ENCODE assay signal across 29 cellular contexts in the genomic region with DNA sequence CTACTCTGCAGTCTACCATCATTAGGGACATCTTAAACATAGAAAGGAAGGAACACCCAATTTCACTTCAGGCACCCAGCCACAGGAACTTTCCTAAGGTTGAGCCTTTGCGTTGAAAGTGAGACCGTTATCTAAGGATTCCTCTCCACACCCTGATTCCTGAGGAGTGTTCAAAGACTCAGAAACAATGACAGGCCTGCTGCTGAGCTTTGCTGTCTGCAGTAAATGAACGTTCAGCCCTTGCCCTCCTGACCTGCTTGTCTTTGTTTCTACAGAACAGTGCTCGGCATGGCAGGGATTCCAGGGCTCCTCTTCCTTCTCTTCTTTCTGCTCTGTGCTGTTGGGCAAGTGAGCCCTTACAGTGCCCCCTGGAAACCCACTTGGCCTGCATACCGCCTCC. TPM values are rescaled to one million over a fixed set of nuclear protein-coding genes. Genes with fewer than 3 reads are reported as not detected.
DNase-seq lines count a peak whose midpoint lies in the region; ATAC-seq and TF ChIP-seq lines count a peak whose summit lies in the region.
"Had no signal": no experiment of that assay in that cellular context is flagged by ENCODE, and none has a peak within 500 bp of the region (broad histone marks: within the 10 kb centered on the region; RNA-seq: fewer than 3 reads in every experiment).

No MANE protein-coding gene starts in this region.

- H4K8ac ChIP-seq in neuronal stem cell (ENCODE audit: low read depth, low read length) = no peak overlapping the region

- no peaks in the 10 kb centered on the region for H3K9me3 ChIP-seq in Caco-2
- no peaks in the 10 kb centered on the region for H3K9me3 ChIP-seq in Panc1 (ENCODE audit: control insufficient read depth, insufficient read depth, low read depth, low read length)
- peaks cover 0 to 12% of the 10 kb centered on the region in 2 donors for H3K9me3 ChIP-seq in neuronal stem cell (replicated peaks in 1 of 2; ENCODE audit: control insufficient read depth in 2 of 2, insufficient read depth in 1 of 2, low read depth in 1 of 2, low read length in 2 of 2)
- H3K9me3 ChIP-seq: ascending aorta, prostate gland, SJCRH30, uterus had no signal

- no peak overlapping the region for H3K4ac ChIP-seq in neuronal stem cell (ENCODE audit: low read length)

- no peak overlapping the region for H2BK12ac ChIP-seq in neuronal stem cell (ENCODE audit: low read length)

- no peak overlapping the region for H2BK120ac ChIP-seq in neuronal stem cell (ENCODE audit: low read depth, low read length)

- H3K14ac ChIP-seq in neuronal stem cell (ENCODE audit: low read length) = no peak overlapping the region

- peak overlapping the region; percentile 45 for H3K4me3 Mint-ChIP-seq in Caco-2 (ENCODE audit: unreplicated experiment)
- H3K4me3 Mint-ChIP-seq: activated CD4-positive, alpha-beta T cell treated with anti-CD3 and anti-CD28 coated beads for 36 hours; activated naive CD8-positive, alpha-beta T cell treated with anti-CD3 and anti-CD28 coated beads for 36 hours; activated T-cell treated with anti-CD3 and anti-CD28 coated beads, Interleukin-2, amount 50 U/mL, for 72 hours; B cell; nephron; T-cell had no signal

- no peak overlapping the region for H4K91ac ChIP-seq in neuronal stem cell (ENCODE audit: low read depth, low read length, poor library complexity)

- H3K4me2 ChIP-seq in neuronal stem cell (ENCODE audit: insufficient read depth, low read length, poor library complexity, severe bottlenecking) = no peak overlapping the region

- 0 out of 2 replicates have a peak, but pooled peaks cover 2% of the 10 kb centered on the region for H3K36me3 ChIP-seq in Caco-2 (ENCODE audit: control insufficient read depth, insufficient read depth, low read length)
- H3K36me3 ChIP-seq in Panc1 (ENCODE audit: control insufficient read depth, insufficient read depth, low read length) = peaks cover 27% of the 10 kb centered on the region; the same call in 1 of the 2 replicates
- peaks cover 17 to 98% of the 10 kb centered on the region in 2 donors for H3K36me3 ChIP-seq in neuronal stem cell (replicated peaks in 1 of 2; ENCODE audit: control insufficient read depth in 2 of 2, insufficient read depth in 2 of 2, low read length in 2 of 2)
- H3K36me3 ChIP-seq: prostate gland, SJCRH30, uterus had no signal

- H2AK5ac ChIP-seq in neuronal stem cell (ENCODE audit: low read depth, low read length) = no peak overlapping the region

- no peaks in the 10 kb centered on the region for H3K9me3 Mint-ChIP-seq in Caco-2 (ENCODE audit: unreplicated experiment)
- H3K9me3 Mint-ChIP-seq: activated T-cell treated with anti-CD3 and anti-CD28 coated beads, Interleukin-2, amount 50 U/mL, for 72 hours; nephron; T-cell had no signal

- H3K9ac ChIP-seq in neuronal stem cell (ENCODE audit: low read depth, low read length, poor library complexity) = no peak overlapping the region

- no peak overlapping the region for H2BK15ac ChIP-seq in neuronal stem cell (ENCODE audit: low read length)

- peak overlapping the region; percentile 93 for H3K27ac Mint-ChIP-seq in Caco-2 (ENCODE audit: unreplicated experiment)
- H3K27ac Mint-ChIP-seq: activated CD4-positive, alpha-beta T cell treated with anti-CD3 and anti-CD28 coated beads for 36 hours; activated naive CD8-positive, alpha-beta T cell treated with anti-CD3 and anti-CD28 coated beads for 36 hours; activated T-cell treated with anti-CD3 and anti-CD28 coated beads, Interleukin-2, amount 50 U/mL, for 72 hours; B cell; nephron; T-cell had no signal

- peaks cover 82% of the 10 kb centered on the region for H3K4me1 Mint-ChIP-seq in Caco-2 (ENCODE audit: low read depth, unreplicated experiment)
- H3K4me1 Mint-ChIP-seq: B cell had no signal

- intact Hi-C loops in Caco-2 (cut with micrococcal nuclease; ENCODE audit: unreplicated experiment) (no loop called here), Panc1 (cut with micrococcal nuclease; ENCODE audit: unreplicated experiment) (no loop called here)

- no peak for ATAC-seq in Panc1
- no peak for ATAC-seq in HG02588 (IDR thresholded peaks at IDR 0.05; ENCODE audit: unreplicated experiment)
- ATAC-seq in HG02798 (IDR thresholded peaks at IDR 0.05; ENCODE audit: poor library complexity, unreplicated experiment) = no peak
- ATAC-seq: activated CD4-positive, alpha-beta T cell treated with anti-CD3 and anti-CD28 coated beads for 36 hours; activated T-cell treated with anti-CD3 and anti-CD28 coated beads, Interleukin-2, amount 50 U/mL, for 72 hours; esophagus mucosa; T-cell had no signal

- H3K27ac ChIP-seq in Panc1 (ENCODE audit: low read length) (peak overlapping the region; percentile 95), neuronal stem cell (replicated peaks; ENCODE audit: low read length) (peak overlapping the region; percentile 68)
- H3K27ac ChIP-seq: ascending aorta, prostate gland, SJCRH30 had no signal

- no peak overlapping the region for H3K18ac ChIP-seq in neuronal stem cell (ENCODE audit: low read length)

- H3K4me1 ChIP-seq in Caco-2 = peaks cover 98% of the 10 kb centered on the region
- H3K4me1 ChIP-seq in Panc1 (ENCODE audit: control insufficient read depth, insufficient read depth, low read length) = peaks cover 87% of the 10 kb centered on the region
- H3K4me1 ChIP-seq in neuronal stem cell (ENCODE audit: control insufficient read depth in 2 of 2, insufficient read depth in 1 of 2, low read depth in 1 of 2, low read length in 2 of 2) = peaks cover 42 to 47% of the 10 kb centered on the region in 2 donors
- H3K4me1 ChIP-seq: prostate gland, SJCRH30 had no signal

- no CpG with 5 or more reads among the region's 5 CpGs for WGBS in neuronal stem cell (ENCODE audit: extremely low coverage in 2 of 2, insufficient read length in 2 of 2, insufficient replicate concordance in 1 of 2), 2 donors

- no peaks in the 10 kb centered on the region for H3K27me3 ChIP-seq in Caco-2 (replicated peaks; ENCODE audit: control insufficient read depth, insufficient read depth, low read length)
- H3K27me3 ChIP-seq in Panc1 (ENCODE audit: control insufficient read depth, insufficient read depth, low read length) = no peaks in the 10 kb centered on the region
- no peaks in the 10 kb centered on the region for H3K27me3 ChIP-seq in neuronal stem cell (ENCODE audit: control insufficient read depth in 3 of 3, insufficient read depth in 3 of 3, low read depth in 1 of 3, low read length in 3 of 3)
- H3K27me3 ChIP-seq: ascending aorta, uterus had no signal

- no peak overlapping the region for H2BK5ac ChIP-seq in neuronal stem cell (ENCODE audit: low read length)

- in situ Hi-C loops in Panc1 (cut with HindIII; ENCODE audit: low pct_unique_long_range_greater_than_20kb, low sequenced_read_pairs) = no loop called here

- no peak overlapping the region for H2AFZ ChIP-seq in neuronal stem cell (ENCODE audit: low read length)

- peak overlapping the region; percentile 32 for H3K23ac ChIP-seq in neuronal stem cell (ENCODE audit: low read depth, low read length, poor library complexity)

- BruUV-seq in Caco-2 (replicated peaks; lab: Mats Ljungman, UMichigan) (no TSS peak), Panc1 (replicated peaks; lab: Mats Ljungman, UMichigan) (no TSS peak)

- peaks cover 96% of the 10 kb centered on the region for H3K36me3 Mint-ChIP-seq in Caco-2 (ENCODE audit: insufficient read depth, unreplicated experiment)
- H3K36me3 Mint-ChIP-seq: T-cell had no signal

- DNase-seq in Caco-2 = peak; percentile 78 to 89
- no peak for DNase-seq in Panc1 (ENCODE audit: low read depth, low spot score)
- peak; percentile 22 for DNase-seq in fibroblast of pulmonary artery (ENCODE audit: low read depth)
- DNase-seq in neuronal stem cell (ENCODE audit: low spot score) = peak; percentile 69
- DNase-seq in activated gamma-delta T cell treated with Interleukin-2 at 50 U/mL for 16 hours = no peak
- DNase-seq in Kasumi-1 (lab: John Stamatoyannopoulos, UW) = no peak
- DNase-seq: activated CD4-positive, alpha-beta T cell treated with anti-CD3 and anti-CD28 coated beads for 36 hours; activated naive CD8-positive, alpha-beta T cell treated with anti-CD3 and anti-CD28 coated beads for 36 hours; activated T-cell treated with anti-CD3 and anti-CD28 coated beads, Interleukin-2, amount 50 U/mL, for 72 hours; central memory CD4-positive, alpha-beta T cell; COR-L47; DMS79; effector CD8-positive, alpha-beta T cell; foreskin melanocyte; GOT3; KG1; NCI-H1436; NCI-H524; SJCRH30; T-cell; uterus had no signal

- no peak overlapping the region for H3K4me3 ChIP-seq in Caco-2 (ENCODE audit: low read depth, low read length)
- no peak overlapping the region for H3K4me3 ChIP-seq in Panc1 (ENCODE audit: low read depth in 2 of 2, low read length in 2 of 2)
- H3K4me3 ChIP-seq in fibroblast of pulmonary artery (replicated peaks; ENCODE audit: low read depth, low read length) = no peak overlapping the region
- no peak overlapping the region for H3K4me3 ChIP-seq in neuronal stem cell (ENCODE audit: low read length in 2 of 2)
- H3K4me3 ChIP-seq: ascending aorta, prostate gland, SJCRH30, skin epidermis, uterus had no signal

- POLR2A ChIA-PET in Caco-2 (lab: Charles Lee) = interaction anchor here (0.6 kb wide), 1 partner anchor 738 kb away, joined by 5 read pairs; no protein-coding TSS in a partner anchor
- POLR2A ChIA-PET in Panc1 (lab: Charles Lee) = no interaction called here

- H3K27me3 Mint-ChIP-seq in Caco-2 (ENCODE audit: insufficient read depth, unreplicated experiment) = no peaks in the 10 kb centered on the region

- TF ChIP-seq CTCF in Caco-2 (IDR thresholded peaks at IDR 0.05; ENCODE audit: insufficient read depth in 1 of 2, low read depth in 1 of 2, low read length in 1 of 2, severe bottlenecking in 1 of 2, unreplicated experiment in 1 of 2) = no peak
- no peak for TF ChIP-seq CTCF in Panc1 (IDR thresholded peaks at IDR 0.05)
- no peak for TF ChIP-seq CTCF in fibroblast of pulmonary artery (IDR thresholded peaks at IDR 0.05; ENCODE audit: low read length, missing control alignments)

- CTCF ChIA-PET in Caco-2 (lab: Charles Lee) = interaction anchor here (0.6 to 1.5 kb wide), 3 partner anchors 55 to 323 kb away, joined by 3 to 5 read pairs (median 4); no protein-coding TSS in a partner anchor
- CTCF ChIA-PET in Panc1 (lab: Charles Lee) = interaction anchor here (1.2 kb wide), 1 partner anchor 8 kb away, joined by 3 read pairs; no protein-coding TSS in a partner anchor

- H3K79me1 ChIP-seq in neuronal stem cell (ENCODE audit: low read depth, low read length) = no peaks in the 10 kb centered on the region

RNA-seq across cellular contexts. Expression of a gene that starts 7.0 kb away (rescaled TPM):
- total RNA-seq in Caco-2 (2022) (400 and 432 TPM in 2 replicates), Panc1 (2021; ENCODE audit: unreplicated experiment) (355 TPM)
- polyA plus RNA-seq in Panc1 (2012; ENCODE audit: insufficient read length) = 307 TPM
- 287 TPM for polyA plus RNA-seq in neuronal stem cell (2013, experiment 1 of 2)
- 281 TPM for polyA plus RNA-seq in neuronal stem cell (2013, experiment 2 of 2)
- total RNA-seq: B cell had no signal

Comparison
In these comparisons a context has a peak if more than half of its experiments do, and no peak if none do; other contexts are left out.
1. DNase-seq: peak in Caco-2 (2 of 2), fibroblast of pulmonary artery (single experiment) and neuronal stem cell (single experiment); none in Panc1 (single experiment), activated gamma-delta T cell treated with Interleukin-2 at 50 U/mL for 16 hours (single experiment) and Kasumi-1 (0 of 2).